ENCODE assay signal across 1 cellular context in the genomic region with DNA sequence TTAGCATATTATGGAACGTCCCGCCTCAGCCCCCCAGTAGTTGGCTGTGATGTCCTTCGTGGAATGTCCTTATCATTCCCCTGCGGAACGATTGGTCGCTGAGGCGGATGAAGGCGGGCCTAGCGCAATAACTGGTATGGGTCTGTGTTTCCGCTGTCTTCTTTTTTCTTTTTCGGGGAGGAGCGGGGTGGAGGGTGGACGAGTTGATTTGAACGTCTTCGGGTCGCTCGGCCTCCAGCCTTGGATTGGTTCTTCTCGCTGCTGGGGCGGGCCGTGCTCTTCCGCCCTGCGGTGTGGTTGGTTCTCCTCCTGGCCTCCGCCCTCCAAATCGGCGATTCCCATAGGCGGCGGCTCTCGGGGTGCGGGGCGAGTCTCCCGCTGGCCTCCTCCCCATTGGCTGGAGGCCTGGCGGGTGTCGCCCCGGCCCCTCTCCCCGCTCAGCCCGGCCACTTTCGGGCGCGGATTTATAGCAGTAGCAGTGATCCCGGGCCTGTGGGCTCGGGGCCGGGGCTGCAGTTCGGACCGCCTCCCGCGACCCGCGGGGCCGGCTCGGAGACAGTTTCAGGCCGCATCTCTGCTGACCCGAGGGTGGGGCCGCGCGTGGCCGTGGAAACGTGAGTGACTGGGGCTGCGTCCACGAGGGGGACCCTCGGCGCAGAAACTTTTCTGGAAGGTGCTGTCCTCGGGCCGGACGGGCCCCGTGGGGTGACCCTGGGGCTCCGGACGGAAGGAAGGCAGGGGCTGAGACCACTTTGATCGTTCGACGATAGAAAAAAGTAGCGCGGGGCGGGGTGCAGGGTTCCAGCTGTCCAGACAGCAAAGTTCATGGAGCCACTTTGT.
TF ChIP-seq lines count a peak whose summit lies in the region.

No MANE protein-coding gene starts in this region.

TF ChIP-seq in HEK293, 187 proteins besides CTCF, POLR2A, EP300 and RAD21 (continued from another document and continues in another):
- TF ChIP-seq PRDM2 (tag by site-specific recombination; IDR thresholded peaks at IDR 0.05; ENCODE audit: borderline replicate concordance) (no peak), ZNF112 (tag by site-specific recombination; IDR thresholded peaks at IDR 0.05) (no peak), ZNF513 (tag by site-specific recombination; IDR thresholded peaks at IDR 0.05) (no peak), ZNF621 (tag by site-specific recombination; IDR thresholded peaks at IDR 0.05) (no peak), ZNF132 (tag by site-specific recombination; IDR thresholded peaks at IDR 0.05; ENCODE audit: borderline replicate concordance) (no peak), ZNF488 (tag by site-specific recombination; IDR thresholded peaks at IDR 0.05) (no peak), ZNF518A (tag by site-specific recombination; conservative IDR thresholded peaks at IDR 0.05; ENCODE audit: low read depth) (no peak), BCL11B (tag by site-specific recombination; IDR thresholded peaks at IDR 0.05; ENCODE audit: low read depth) (no peak; the same call in 1 of the 2 replicates), ELK4 (IDR thresholded peaks at IDR 0.05; ENCODE audit: borderline replicate concordance, low read depth, low read length) (no peak), ZNF514 (tag by site-specific recombination; IDR thresholded peaks at IDR 0.05) (no peak), ZNF140 (tag by site-specific recombination; IDR thresholded peaks at IDR 0.05) (no peak), ZNF350 (tag by site-specific recombination; IDR thresholded peaks at IDR 0.05) (no peak), ZNF18 (tag by site-specific recombination; IDR thresholded peaks at IDR 0.05) (no peak), ZBTB1 (tag by site-specific recombination; IDR thresholded peaks at IDR 0.05) (no peak), KLF16 (tag by site-specific recombination; IDR thresholded peaks at IDR 0.05) (no peak), ZNF26 (tag by site-specific recombination; IDR thresholded peaks at IDR 0.05) (no peak), ZNF785 (tag by site-specific recombination; IDR thresholded peaks at IDR 0.05) (no peak), ZFP41 (tag by site-specific recombination; IDR thresholded peaks at IDR 0.05; ENCODE audit: borderline replicate concordance) (no peak), ZNF561 (tag by site-specific recombination; IDR thresholded peaks at IDR 0.05; ENCODE audit: borderline replicate concordance) (peak; percentile 73; the same call in 1 of the 2 replicates), ZBTB48 (tag by site-specific recombination; IDR thresholded peaks at IDR 0.05) (no peak)
- TF ChIP-seq, protein P1, sequence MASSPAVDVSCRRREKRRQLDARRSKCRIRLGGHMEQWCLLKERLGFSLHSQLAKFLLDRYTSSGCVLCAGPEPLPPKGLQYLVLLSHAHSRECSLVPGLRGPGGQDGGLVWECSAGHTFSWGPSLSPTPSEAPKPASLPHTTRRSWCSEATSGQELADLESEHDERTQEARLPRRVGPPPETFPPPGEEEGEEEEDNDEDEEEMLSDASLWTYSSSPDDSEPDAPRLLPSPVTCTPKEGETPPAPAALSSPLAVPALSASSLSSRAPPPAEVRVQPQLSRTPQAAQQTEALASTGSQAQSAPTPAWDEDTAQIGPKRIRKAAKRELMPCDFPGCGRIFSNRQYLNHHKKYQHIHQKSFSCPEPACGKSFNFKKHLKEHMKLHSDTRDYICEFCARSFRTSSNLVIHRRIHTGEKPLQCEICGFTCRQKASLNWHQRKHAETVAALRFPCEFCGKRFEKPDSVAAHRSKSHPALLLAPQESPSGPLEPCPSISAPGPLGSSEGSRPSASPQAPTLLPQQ (tag by site-specific recombination; IDR thresholded peaks at IDR 0.05), result no peak
- TF ChIP-seq, protein P2, sequence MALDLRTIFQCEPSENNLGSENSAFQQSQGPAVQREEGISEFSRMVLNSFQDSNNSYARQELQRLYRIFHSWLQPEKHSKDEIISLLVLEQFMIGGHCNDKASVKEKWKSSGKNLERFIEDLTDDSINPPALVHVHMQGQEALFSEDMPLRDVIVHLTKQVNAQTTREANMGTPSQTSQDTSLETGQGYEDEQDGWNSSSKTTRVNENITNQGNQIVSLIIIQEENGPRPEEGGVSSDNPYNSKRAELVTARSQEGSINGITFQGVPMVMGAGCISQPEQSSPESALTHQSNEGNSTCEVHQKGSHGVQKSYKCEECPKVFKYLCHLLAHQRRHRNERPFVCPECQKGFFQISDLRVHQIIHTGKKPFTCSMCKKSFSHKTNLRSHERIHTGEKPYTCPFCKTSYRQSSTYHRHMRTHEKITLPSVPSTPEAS (tag by site-specific recombination; IDR thresholded peaks at IDR 0.05), result no peak
- TF ChIP-seq, protein P3, sequence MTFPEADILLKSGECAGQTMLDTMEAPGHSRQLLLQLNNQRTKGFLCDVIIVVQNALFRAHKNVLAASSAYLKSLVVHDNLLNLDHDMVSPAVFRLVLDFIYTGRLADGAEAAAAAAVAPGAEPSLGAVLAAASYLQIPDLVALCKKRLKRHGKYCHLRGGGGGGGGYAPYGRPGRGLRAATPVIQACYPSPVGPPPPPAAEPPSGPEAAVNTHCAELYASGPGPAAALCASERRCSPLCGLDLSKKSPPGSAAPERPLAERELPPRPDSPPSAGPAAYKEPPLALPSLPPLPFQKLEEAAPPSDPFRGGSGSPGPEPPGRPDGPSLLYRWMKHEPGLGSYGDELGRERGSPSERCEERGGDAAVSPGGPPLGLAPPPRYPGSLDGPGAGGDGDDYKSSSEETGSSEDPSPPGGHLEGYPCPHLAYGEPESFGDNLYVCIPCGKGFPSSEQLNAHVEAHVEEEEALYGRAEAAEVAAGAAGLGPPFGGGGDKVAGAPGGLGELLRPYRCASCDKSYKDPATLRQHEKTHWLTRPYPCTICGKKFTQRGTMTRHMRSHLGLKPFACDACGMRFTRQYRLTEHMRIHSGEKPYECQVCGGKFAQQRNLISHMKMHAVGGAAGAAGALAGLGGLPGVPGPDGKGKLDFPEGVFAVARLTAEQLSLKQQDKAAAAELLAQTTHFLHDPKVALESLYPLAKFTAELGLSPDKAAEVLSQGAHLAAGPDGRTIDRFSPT (tag by site-specific recombination; IDR thresholded peaks at IDR 0.05), result no peak
